21 cellular contexts compared by ENCODE assay signal in the genomic region with DNA sequence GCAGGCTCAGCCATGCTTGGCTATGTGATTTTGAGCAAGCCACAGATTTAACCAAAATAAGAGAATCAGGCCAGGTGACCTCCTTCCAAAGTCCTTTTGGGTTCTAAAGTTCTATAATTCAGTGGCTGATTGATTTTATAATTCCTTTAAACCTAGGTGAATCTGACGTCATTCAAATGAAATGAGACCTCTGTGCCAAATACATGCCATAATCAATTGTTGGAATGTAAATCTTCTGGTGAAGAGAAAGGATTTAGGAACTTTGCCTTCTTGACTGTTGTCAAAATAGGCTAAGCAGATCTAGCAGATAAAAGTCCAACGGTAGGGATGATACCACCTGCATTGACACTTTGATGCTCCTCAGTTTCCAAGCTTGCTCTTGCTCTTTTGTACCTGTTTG.
"Had no signal": no experiment of that assay in that cellular context is flagged by ENCODE, and none has a peak within 500 bp of the region (broad histone marks: within the 10 kb centered on the region; RNA-seq: fewer than 3 reads in every experiment).

No MANE protein-coding gene starts in this region.

- H3K9ac ChIP-seq: parathyroid adenoma had no signal

- H3K4me3 ChIP-seq: left ventricle myocardium inferior, thyroid gland had no signal

- H3K79me2 ChIP-seq: parathyroid adenoma had no signal

- H3K27me3 ChIP-seq: thyroid gland had no signal

- DNase-seq: activated CD4-positive, alpha-beta memory T cell treated with anti-CD3 and anti-CD28 coated beads for 36 hours; activated CD4-positive, alpha-beta T cell treated with anti-CD3 and anti-CD28 coated beads for 4 hours; activated CD4-positive, CD25-positive, alpha-beta regulatory T cell; activated effector memory CD4-positive, alpha-beta T cell treated with Interleukin-2 at 50 U/mL for 16 hours; activated naive CD4-positive, alpha-beta T cell treated with anti-CD3 and anti-CD28 coated beads for 36 hours; activated naive CD8-positive, alpha-beta T cell treated with anti-CD3 and anti-CD28 coated beads, Interleukin-2, amount 10 ng/mL, durations not matched to agents 7 days and 5 days; activated T-cell treated with anti-CD3 and anti-CD28 coated beads, Interleukin-2, amount 50 U/mL, for 48 hours; effector CD8-positive, alpha-beta T cell; immature natural killer cell; left ventricle myocardium inferior; nephron progenitor cell; nucleus accumbens; right cardiac atrium; stimulated activated CD4-positive, alpha-beta T cell treated with anti-CD3 and anti-CD28 coated beads, Interleukin-12 subunit alpha, Interleukin-12 subunit beta, amount 100 ng/mL, for 4 hours; stimulated activated CD4-positive, alpha-beta T cell treated with anti-CD3 and anti-CD28 coated beads, Interleukin-4, amount 100 ng/mL, for 4 hours; stimulated activated naive CD8-positive, alpha-beta T cell treated with anti-CD3 and anti-CD28 coated beads, Interleukin-15, Interleukin-2, amounts not matched to agents 100 U/mL and 50 U/mL, for 24 hours; substantia nigra; T-helper 17 cell; thyroid gland had no signal

- ATAC-seq: foreskin keratinocyte; stimulated activated naive CD8-positive, alpha-beta T cell treated with anti-CD3 and anti-CD28 coated beads, Interleukin-15, Interleukin-2, amounts not matched to agents 100 U/mL and 50 U/mL, for 24 hours; T-helper 17 cell had no signal

- H3K27ac ChIP-seq: foreskin keratinocyte, left ventricle myocardium inferior, parathyroid adenoma, thyroid gland had no signal

- H3K36me3 ChIP-seq: left ventricle myocardium inferior, thyroid gland had no signal

- H3K4me1 ChIP-seq: parathyroid adenoma had no signal

- H3K9me3 ChIP-seq: left ventricle myocardium inferior, thyroid gland had no signal

- H2AFZ ChIP-seq: parathyroid adenoma had no signal
